In the genomic region with DNA sequence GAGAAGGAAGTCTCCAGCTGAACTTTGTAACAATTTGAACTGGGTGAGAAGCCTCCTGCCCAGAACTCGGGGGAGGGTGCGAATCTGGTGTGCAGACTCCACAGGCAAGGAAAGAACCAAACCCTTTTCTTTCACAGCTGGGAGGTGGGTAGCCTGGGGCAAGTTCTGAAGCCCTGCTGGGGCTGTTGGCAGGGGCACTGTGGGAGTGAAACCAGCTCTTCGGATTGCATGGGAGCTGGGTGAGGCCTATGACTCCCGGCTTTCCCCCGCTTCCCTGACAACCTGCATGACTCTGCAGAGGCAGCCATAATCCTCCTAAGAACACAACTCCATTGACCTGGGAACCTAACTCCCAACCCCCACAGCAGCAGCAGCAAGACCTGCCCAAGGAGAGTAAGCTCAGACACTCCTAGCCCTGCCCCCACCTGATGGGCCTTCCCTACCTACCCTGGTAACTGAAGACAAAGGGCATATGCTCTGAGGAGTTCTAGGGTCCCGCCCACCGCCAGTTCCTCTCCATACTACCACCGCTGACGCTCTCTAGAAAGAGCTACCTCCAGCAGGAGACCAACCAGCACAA, we compare ENCODE assay signal across 15 cellular contexts.
"Had no signal": no experiment of that assay in that cellular context is flagged by ENCODE, and none has a peak within 500 bp of the region (broad histone marks: within the 10 kb centered on the region; RNA-seq: fewer than 3 reads in every experiment).

No MANE protein-coding gene starts in this region.

- H3K36me3 Mint-ChIP-seq: mesothelial cell of epicardium had no signal

- H3K4me3 ChIP-seq: pancreas, stomach, thoracic aorta, upper lobe of right lung had no signal

- DNase-seq: activated CD4-positive, alpha-beta T cell treated with anti-CD3 and anti-CD28 coated beads, Interleukin-2, amount 50 U/mL, for 48 hours; activated CD4-positive, CD25-positive, alpha-beta regulatory T cell treated with anti-CD3 and anti-CD28 coated beads, Interleukin-2, amount 50 U/mL, for 72 hours; activated naive CD4-positive, alpha-beta T cell treated with anti-CD3 and anti-CD28 coated beads for 36 hours; erythroblast; hippocampal formation; kidney glomerular epithelial cell; naive B cell; pancreas; stimulated activated CD4-positive, alpha-beta T cell treated with anti-CD3 and anti-CD28 coated beads, Interleukin-1b, Interleukin-23, amount 100 ng/mL, for 48 hours; stomach; upper lobe of right lung had no signal

- H3K27me3 Mint-ChIP-seq: activated T-helper 17 cell treated with anti-CD3 and anti-CD28 coated beads, Interleukin-2, amount 50 U/mL, for 72 hours; dendritic cell treated with granulocyte-macrophage colony-stimulating factor and Interleukin-4, amounts not matched to agents 40 ng/mL and 50 ng/mL, for 4 days; naive B cell had no signal

- H3K27me3 ChIP-seq: pancreas, stomach, upper lobe of right lung had no signal

- H3K27ac Mint-ChIP-seq: activated naive CD4-positive, alpha-beta T cell treated with anti-CD3 and anti-CD28 coated beads for 36 hours; activated T-helper 17 cell treated with anti-CD3 and anti-CD28 coated beads, Interleukin-2, amount 50 U/mL, for 72 hours; dendritic cell treated with granulocyte-macrophage colony-stimulating factor and Interleukin-4, amounts not matched to agents 40 ng/mL and 50 ng/mL, for 4 days; mesothelial cell of epicardium had no signal

- ATAC-seq: activated T-helper 17 cell treated with anti-CD3 and anti-CD28 coated beads, Interleukin-2, amount 50 U/mL, for 72 hours; upper lobe of right lung had no signal

- H3K4me1 Mint-ChIP-seq: activated T-helper 17 cell treated with anti-CD3 and anti-CD28 coated beads, Interleukin-2, amount 50 U/mL, for 72 hours; mesothelial cell of epicardium had no signal

- H3K4me3 Mint-ChIP-seq: activated naive CD4-positive, alpha-beta T cell treated with anti-CD3 and anti-CD28 coated beads for 36 hours; activated T-helper 17 cell treated with anti-CD3 and anti-CD28 coated beads, Interleukin-2, amount 50 U/mL, for 72 hours; dendritic cell treated with granulocyte-macrophage colony-stimulating factor and Interleukin-4, amounts not matched to agents 40 ng/mL and 50 ng/mL, for 4 days; mesothelial cell of epicardium; naive B cell had no signal

- H3K36me3 ChIP-seq: pancreas, thoracic aorta, upper lobe of right lung had no signal

- H3K4me1 ChIP-seq: pancreas, stomach, upper lobe of right lung had no signal

- H3K27ac ChIP-seq: pancreas, stomach, thoracic aorta, upper lobe of right lung had no signal

- H3K9me3 ChIP-seq: pancreas, thoracic aorta, upper lobe of right lung had no signal

- H3K9me3 Mint-ChIP-seq: activated T-helper 17 cell treated with anti-CD3 and anti-CD28 coated beads, Interleukin-2, amount 50 U/mL, for 72 hours had no signal
